8 cellular contexts compared by ENCODE assay signal in genomic region chr15:58410353-58410752, GRCh38. TPM values are rescaled to one million over a fixed set of nuclear protein-coding genes. Genes with fewer than 3 reads are reported as not detected.
A peak's percentile ranks its signal among the peaks of the same experiment; 100 is the strongest.
DNase-seq lines count a peak whose midpoint lies in the region; ATAC-seq and TF ChIP-seq lines count a peak whose summit lies in the region.

No MANE protein-coding gene starts in this region.

- in situ Hi-C loops in HAP-1 (cut with MboI; ENCODE audit: low sequenced_read_pairs), result no loop called here

- peak overlapping the region; percentile 72 for H3K27ac Mint-ChIP-seq in activated naive CD4-positive, alpha-beta T cell treated with anti-CD3 and anti-CD28 coated beads for 36 hours
- H3K27ac Mint-ChIP-seq in type B pancreatic cell, result no peak overlapping the region

- H3K9ac ChIP-seq in mucosa of rectum (ENCODE audit: low read depth in 1 of 2, low read length in 2 of 2), result no peak overlapping the region

- intact Hi-C loops in activated naive CD4-positive, alpha-beta T cell treated with anti-CD3 and anti-CD28 coated beads for 36 hours (cut with micrococcal nuclease), result no loop called here

- H3K4me3 Mint-ChIP-seq in activated naive CD4-positive, alpha-beta T cell treated with anti-CD3 and anti-CD28 coated beads for 36 hours, result peak overlapping the region; percentile 70
- no peak overlapping the region for H3K4me3 Mint-ChIP-seq in type B pancreatic cell

- TF ChIP-seq CTCF in type B pancreatic cell (conservative IDR thresholded peaks at IDR 0.05), result no peak

- peak; percentile 33 for DNase-seq in A172 (ENCODE audit: low spot score)
- DNase-seq in MG63, result peak; percentile 62
- peak; percentile 43 for DNase-seq in activated naive CD4-positive, alpha-beta T cell treated with anti-CD3 and anti-CD28 coated beads for 36 hours
- no peak for DNase-seq in HAP-1 (ENCODE audit: low spot score in 2 of 2)
- no peak for DNase-seq in type B pancreatic cell (ENCODE audit: extremely low spot score, unreplicated experiment)

- H3K36me3 ChIP-seq in MG63, result no peaks in the 10 kb centered on the region
- H3K36me3 ChIP-seq in mucosa of rectum (ENCODE audit: control insufficient read depth in 2 of 2, insufficient read depth in 2 of 2, low read length in 2 of 2), result no peaks in the 10 kb centered on the region
- no peaks in the 10 kb centered on the region for H3K36me3 ChIP-seq in HAP-1 (replicated peaks)

- peaks cover 9% of the 10 kb centered on the region for H3K4me1 Mint-ChIP-seq in activated naive CD4-positive, alpha-beta T cell treated with anti-CD3 and anti-CD28 coated beads for 36 hours (ENCODE audit: low read depth)
- peaks cover 22% of the 10 kb centered on the region for H3K4me1 Mint-ChIP-seq in type B pancreatic cell (ENCODE audit: unreplicated experiment)

- H3K9me3 Mint-ChIP-seq in activated naive CD4-positive, alpha-beta T cell treated with anti-CD3 and anti-CD28 coated beads for 36 hours, result no peaks in the 10 kb centered on the region
- H3K9me3 Mint-ChIP-seq in type B pancreatic cell, result peaks cover 5% of the 10 kb centered on the region

- no peaks in the 10 kb centered on the region for H3K4me1 ChIP-seq in mucosa of rectum (ENCODE audit: control insufficient read depth in 2 of 2, insufficient read depth in 2 of 2, low read length in 2 of 2)
- no peaks in the 10 kb centered on the region for H3K4me1 ChIP-seq in HAP-1

- H3K4me3 ChIP-seq in MG63 (peak overlapping the region; percentile 31), mucosa of rectum (ENCODE audit: low read length in 2 of 2) (peak overlapping the region; percentile 14 to 46), HAP-1 (no peak overlapping the region)

- no peak overlapping the region for H3K27ac ChIP-seq in mucosa of rectum (ENCODE audit: low read depth in 2 of 2, low read length in 2 of 2)

- ATAC-seq in HG03039 (IDR thresholded peaks at IDR 0.05; ENCODE audit: unreplicated experiment) (no peak), HG03469 (IDR thresholded peaks at IDR 0.05; ENCODE audit: unreplicated experiment) (no peak)

- no peaks in the 10 kb centered on the region for H3K36me3 Mint-ChIP-seq in activated naive CD4-positive, alpha-beta T cell treated with anti-CD3 and anti-CD28 coated beads for 36 hours (ENCODE audit: low read depth)
- H3K36me3 Mint-ChIP-seq in type B pancreatic cell, result no peaks in the 10 kb centered on the region

- H3K27me3 Mint-ChIP-seq in activated naive CD4-positive, alpha-beta T cell treated with anti-CD3 and anti-CD28 coated beads for 36 hours (ENCODE audit: low read depth), result no peaks in the 10 kb centered on the region
- no peaks in the 10 kb centered on the region for H3K27me3 Mint-ChIP-seq in type B pancreatic cell

- H3K9me3 ChIP-seq in MG63 (no peaks in the 10 kb centered on the region), mucosa of rectum (ENCODE audit: control insufficient read depth in 2 of 2, low read length in 2 of 2) (no peaks in the 10 kb centered on the region), HAP-1 (no peaks in the 10 kb centered on the region)

- CTCF ChIA-PET in activated naive CD4-positive, alpha-beta T cell treated with anti-CD3 and anti-CD28 coated beads for 36 hours (lab: Charles Lee), result interaction anchor here (0.6 to 1.1 kb wide), 2 partner anchors 158 to 451 kb away, joined by 3 read pairs; no protein-coding TSS in a partner anchor

- H3K27me3 ChIP-seq in MG63 (no peaks in the 10 kb centered on the region), mucosa of rectum (ENCODE audit: control insufficient read depth in 2 of 2, insufficient read depth in 2 of 2, low read length in 2 of 2) (no peaks in the 10 kb centered on the region), HAP-1 (ENCODE audit: low read depth) (no peaks in the 10 kb centered on the region)

RNA-seq across cellular contexts. Expression of gene LIPC, which starts 21.4 kb away (rescaled TPM):
- total RNA-seq in A172 (2014; rRNA removed; shearing (Covaris generic)), result 0.55 TPM in 1 of 2 replicates, not detected in the other
- total RNA-seq in MG63 (2014; rRNA removed; shearing (Covaris generic); ENCODE audit: low replicate concordance), result 0.16 TPM in 1 of 2 replicates, not detected in the other
- total RNA-seq in activated naive CD4-positive, alpha-beta T cell treated with anti-CD3 and anti-CD28 coated beads for 36 hours, result under 1 TPM; 0.14 to 0.47 TPM
- total RNA-seq in type B pancreatic cell (ENCODE audit: low replicate concordance), result 10.9 and 33.1 TPM in 2 replicates

Comparison
In these comparisons a context has a peak if more than half of its experiments do, and no peak if none do; other contexts are left out.
1. DNase-seq: peak in A172 (single experiment), MG63 (single experiment) and activated naive CD4-positive, alpha-beta T cell treated with anti-CD3 and anti-CD28 coated beads for 36 hours (single experiment); none in HAP-1 (0 of 2) and type B pancreatic cell (single experiment).